ENCODE assay signal across 1 cellular context in genomic region chr2:28648147-28648546, GRCh38.
TF ChIP-seq lines count a peak whose summit lies in the region.

No MANE protein-coding gene starts in this region.

TF ChIP-seq in K562, 482 proteins besides CTCF, POLR2A, EP300 and RAD21 (continued from another document):
- no peak for TF ChIP-seq VEZF1 (CRISPR knock-in tag; IDR thresholded peaks at IDR 0.05)
- TF ChIP-seq SOX6 (IDR thresholded peaks at IDR 0.05) = no peak
- TF ChIP-seq, protein P1, sequence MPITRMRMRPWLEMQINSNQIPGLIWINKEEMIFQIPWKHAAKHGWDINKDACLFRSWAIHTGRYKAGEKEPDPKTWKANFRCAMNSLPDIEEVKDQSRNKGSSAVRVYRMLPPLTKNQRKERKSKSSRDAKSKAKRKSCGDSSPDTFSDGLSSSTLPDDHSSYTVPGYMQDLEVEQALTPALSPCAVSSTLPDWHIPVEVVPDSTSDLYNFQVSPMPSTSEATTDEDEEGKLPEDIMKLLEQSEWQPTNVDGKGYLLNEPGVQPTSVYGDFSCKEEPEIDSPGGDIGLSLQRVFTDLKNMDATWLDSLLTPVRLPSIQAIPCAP (CRISPR knock-in tag; IDR thresholded peaks at IDR 0.05; ENCODE audit: borderline replicate concordance) = no peak
- no peak for TF ChIP-seq KLF13 (tag; IDR thresholded peaks at IDR 0.05; ENCODE audit: borderline replicate concordance, low read depth)
